ENCODE assay signal across 21 cellular contexts in genomic region chr2:125684256-125684655, GRCh38.
"Had no signal": no experiment of that assay in that cellular context is flagged by ENCODE, and none has a peak within 500 bp of the region (broad histone marks: within the 10 kb centered on the region; RNA-seq: fewer than 3 reads in every experiment).

No MANE protein-coding gene starts in this region.

- ATAC-seq: activated CD8-positive, alpha-beta memory T cell treated with anti-CD3 and anti-CD28 coated beads, Interleukin-2, amount 10 ng/mL, durations not matched to agents 7 days and 5 days; body of pancreas; T-cell had no signal

- DNase-seq: activated B cell treated with CpG ODN at 0.5 μM for 24 hours; activated CD4-positive, alpha-beta T cell treated with anti-CD3 and anti-CD28 coated beads for 1 hour; activated CD4-positive, alpha-beta T cell treated with anti-CD3 and anti-CD28 coated beads, Interleukin-2, amount 10 ng/mL, durations not matched to agents 24 days and 14 days; activated CD4-positive, alpha-beta T cell treated with anti-CD3 and anti-CD28 coated beads, Interleukin-2, amount 50 U/mL, for 48 hours; activated CD8-positive, alpha-beta memory T cell treated with anti-CD3 and anti-CD28 coated beads, Interleukin-2, amount 10 ng/mL, durations not matched to agents 7 days and 5 days; activated effector memory CD4-positive, alpha-beta T cell treated with Interleukin-2 at 50 U/mL for 16 hours; activated naive CD4-positive, alpha-beta T cell; activated T-cell treated with anti-CD3 and anti-CD28 coated beads, Interleukin-2, amount 50 U/mL, for 24 hours; amniotic stem cell; body of pancreas; central memory CD4-positive, alpha-beta T cell; Karpas-422; NCI-H1048; NCI-H146; NCI-H187 treated with DMSO at 0.1 percent for 48 hours; NCI-H2081 treated with DMSO at 0.1 percent for 48 hours; NCI-H226; NCI-H526; T-cell; T-helper 2 cell; T1000 had no signal
